8 cellular contexts compared by ENCODE assay signal in the genomic region with DNA sequence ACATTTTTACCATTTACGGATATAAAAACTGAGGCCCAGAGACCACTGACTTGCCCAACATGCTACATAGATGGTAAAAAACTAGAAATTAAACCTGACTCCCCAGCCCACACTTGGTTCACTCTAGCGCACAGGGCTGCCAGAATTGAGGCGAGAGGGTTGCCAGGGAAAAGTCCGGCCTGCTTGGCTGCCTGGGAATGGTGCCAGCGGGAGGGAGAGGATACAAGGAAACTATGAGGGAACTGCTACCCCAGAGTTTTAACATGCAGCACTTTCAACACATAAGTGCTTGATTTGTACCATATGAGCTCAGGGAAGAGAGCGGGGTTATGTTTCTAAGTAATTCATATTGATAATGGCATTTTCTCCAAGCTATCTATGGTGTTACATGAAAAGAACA. TPM values are rescaled to one million over a fixed set of nuclear protein-coding genes. Genes with fewer than 3 reads are reported as not detected.
DNase-seq lines count a peak whose midpoint lies in the region; FAIRE-seq and TF ChIP-seq lines count a peak whose summit lies in the region.
"Not testable (repeated sequence)": the region's sequence is repeated elsewhere in the genome, so short reads cannot be mapped to it uniquely, and the experiment has no call there.

No MANE protein-coding gene starts in this region.

- TF ChIP-seq CTCF in HFF-Myc (IDR thresholded peaks at IDR 0.05; ENCODE audit: low read depth, low read length, missing control alignments); Peyer's patch (IDR thresholded peaks at IDR 0.05); foreskin fibroblast (IDR thresholded peaks at IDR 0.05; ENCODE audit: low read depth, low read length): not testable (repeated sequence)

- DNase-seq in AG08395 (ENCODE audit: low spot score) (peak; percentile 87), HFF-Myc (ENCODE audit: extremely low read depth, low read depth) (peak; percentile 58), Peyer's patch (peak; percentile 34 to 74 (median 71)), cerebellar cortex (ENCODE audit: low spot score) (peak; percentile 79), foreskin fibroblast (peak; percentile 83 to 95), inferior parietal cortex (ENCODE audit: extremely low spot score) (peak; percentile 56), occipital lobe (lab: John Stamatoyannopoulos, UW) (peak; percentile 15), small intestine (peak; percentile 52)

- 19 to 38% (median 36%) methylated on average over 5 of the region's 6 CpGs for WGBS in small intestine, 3 donors

- H3K36me3 ChIP-seq in Peyer's patch = peaks cover 0 to 24% (median 0%) of the 10 kb centered on the region in 3 donors
- not testable (repeated sequence) for H3K36me3 ChIP-seq in small intestine (ENCODE audit: control insufficient read depth in 2 of 2, insufficient read depth in 2 of 2, low read length in 2 of 2)

- not testable (repeated sequence) for H3K27ac ChIP-seq in Peyer's patch; small intestine (ENCODE audit: low read depth in 1 of 2, low read length in 1 of 2)

- not testable (repeated sequence) for FAIRE-seq in small intestine (lab: Jason Lieb, UNC)

- H3K4me3 ChIP-seq in HFF-Myc (replicated peaks; ENCODE audit: low read depth, low read length); Peyer's patch; foreskin fibroblast (ENCODE audit: low read depth in 1 of 2, low read length in 2 of 2); small intestine (ENCODE audit: low read depth in 1 of 2, low read length in 2 of 2): not testable (repeated sequence)

- not testable (repeated sequence) for H3K9me3 ChIP-seq in Peyer's patch; small intestine (ENCODE audit: control insufficient read depth, low read depth)

- H3K27me3 ChIP-seq in Peyer's patch; small intestine (ENCODE audit: control insufficient read depth in 2 of 2, insufficient read depth in 2 of 2, low read length in 2 of 2): not testable (repeated sequence)

- peaks cover 0 to 10% (median 0%) of the 10 kb centered on the region in 4 donors for H3K4me1 ChIP-seq in Peyer's patch
- H3K4me1 ChIP-seq in small intestine (ENCODE audit: control insufficient read depth in 2 of 2, insufficient read depth in 1 of 2, low read depth in 1 of 2, low read length in 1 of 2) = not testable (repeated sequence)

- TF ChIP-seq POLR2A in Peyer's patch (IDR thresholded peaks at IDR 0.05) = not testable (repeated sequence)

RNA-seq across cellular contexts. Expression of gene COG7, which starts 10.0 kb away (rescaled TPM):
- total RNA-seq in Peyer's patch = 10 to 100 TPM; 20.1 to 81.7 (median 50.4) TPM
- 16.7 TPM for total RNA-seq in occipital lobe
- 10 to 100 TPM; 15.7 to 18.1 (median 16.5) TPM for polyA plus RNA-seq in small intestine

RNA-seq across cellular contexts. Expression of gene GGA2, which starts 47.3 kb away (rescaled TPM):
- 100 to 1,000 TPM in 1 of 4 donors, 10 to 100 TPM in 3; 13.8 to 254 (median 54.7) TPM for total RNA-seq in Peyer's patch
- total RNA-seq in occipital lobe = 27.8 TPM
- 10 to 100 TPM in 1 of 3 donors, 1 to 10 TPM in 2; 9.2 to 12.5 (median 9.7) TPM for polyA plus RNA-seq in small intestine

Comparison
In these comparisons a context has a peak if more than half of its experiments do, and no peak if none do; other contexts are left out.
1. DNase-seq: peak in every context shown above with its lines; median percentile 89 in foreskin fibroblast; 87 in AG08395; 79 in cerebellar cortex; 71 in Peyer's patch; 58 in HFF-Myc; 56 in inferior parietal cortex; 52 in small intestine; 15 in occipital lobe.